In genomic region chr5:83076742-83077661, GRCh38 we compare ENCODE assay signal across 8 cellular contexts. TPM values are rescaled to one million over a fixed set of nuclear protein-coding genes. Genes with fewer than 3 reads are reported as not detected.
A peak's percentile ranks its signal among the peaks of the same experiment; 100 is the strongest.
DNase-seq lines count a peak whose midpoint lies in the region; TF ChIP-seq lines count a peak whose summit lies in the region.

Gene TMEM167A, minus strand, starts transcription at chr5:83077394. Its CDS starts 71 bp downstream, at chr5:83077323.
Gene XRCC4, plus strand, starts transcription at chr5:83077547. Its CDS starts 27,373 bp downstream, at chr5:83104920.

- H2BK12ac ChIP-seq in H9 (ENCODE audit: insufficient read length, low read depth, low read length) = peak within 1 kb of the TSS; percentile 11

- H3K56ac ChIP-seq in H9 (ENCODE audit: insufficient read length, low read depth, low read length) = peak within 1 kb of the TSS; percentile 50

- no peaks in the 10 kb centered on the region for H3K27me3 Mint-ChIP-seq in H9 (ENCODE audit: low read depth)
- no peaks in the 10 kb centered on the region for H3K27me3 Mint-ChIP-seq in nephron (ENCODE audit: low read depth)
- H3K27me3 Mint-ChIP-seq in stimulated activated naive CD8-positive, alpha-beta T cell treated with anti-CD3 and anti-CD28 coated beads, Interleukin-15, Interleukin-2, amounts not matched to agents 100 ng/mL and 50 ng/mL, for 24 hours = no peaks in the 10 kb centered on the region

- no peak within 1 kb of the TSS for H2AK5ac ChIP-seq in H9 (ENCODE audit: insufficient read length, low read length)

- H3K4ac ChIP-seq in H9 (ENCODE audit: low read depth, low read length) = no peak within 1 kb of the TSS; the same call in 1 of the 2 replicates

- DNase-seq in ELR (ENCODE audit: low read depth) (peak; percentile 100), H9 (peak; percentile 99), MG63 (peak; percentile 100), SHP77 treated with DMSO at 0.1 percent for 48 hours (lab: John Stamatoyannopoulos, UW) (peak; percentile 96), fibroblast of the aortic adventitia (ENCODE audit: low read depth) (peak; percentile 99)
- DNase-seq in activated effector memory CD4-positive, alpha-beta T cell treated with anti-CD3 and anti-CD28 coated beads, Interleukin-2, amount 50 U/mL, for 16 hours = peak; percentile 98

- peak within 1 kb of the TSS; percentile 99 to 100 for H3K4me3 Mint-ChIP-seq in H9
- peak within 1 kb of the TSS; percentile 98 to 100 (median 99) for H3K4me3 Mint-ChIP-seq in nephron
- peak within 1 kb of the TSS; percentile 100 for H3K4me3 Mint-ChIP-seq in stimulated activated naive CD8-positive, alpha-beta T cell treated with anti-CD3 and anti-CD28 coated beads, Interleukin-15, Interleukin-2, amounts not matched to agents 100 ng/mL and 50 ng/mL, for 24 hours

- peaks cover 45% of the 10 kb centered on the region; the same call in 1 of the 2 replicates for H3K79me2 ChIP-seq in H9 (ENCODE audit: insufficient read depth, low read length)

- H3K4me1 Mint-ChIP-seq in H9 (peaks cover 41 to 43% of the 10 kb centered on the region in 2 experiments), nephron (peaks cover 44% of the 10 kb centered on the region)
- H3K4me1 Mint-ChIP-seq in stimulated activated naive CD8-positive, alpha-beta T cell treated with anti-CD3 and anti-CD28 coated beads, Interleukin-15, Interleukin-2, amounts not matched to agents 100 ng/mL and 50 ng/mL, for 24 hours (ENCODE audit: low read depth) = peaks cover 58% of the 10 kb centered on the region

- peak within 1 kb of the TSS; percentile 90 for H2AFZ ChIP-seq in H9 (ENCODE audit: low read length)

- H3K79me1 ChIP-seq in H9 (ENCODE audit: insufficient read depth, low read depth, low read length, poor library complexity, severe bottlenecking) = no peaks in the 10 kb centered on the region

- no peaks in the 10 kb centered on the region; the same call in 1 of the 2 replicates for H3K4me1 ChIP-seq in H9 (ENCODE audit: insufficient read depth, low read length)

- peak within 1 kb of the TSS; percentile 89 for H3K4me2 ChIP-seq in H9 (ENCODE audit: insufficient read depth, insufficient read length, low read length)

- H4K91ac ChIP-seq in H9 (ENCODE audit: insufficient read length, low read depth, low read length) = no peak within 1 kb of the TSS

- no peak within 1 kb of the TSS for H2BK15ac ChIP-seq in H9 (ENCODE audit: low read depth, low read length)

- peak within 1 kb of the TSS; percentile 86 for H3K27ac ChIP-seq in H9 (ENCODE audit: insufficient read length, low read depth, low read length)

- no CpG with 5 or more reads among the region's 44 CpGs for WGBS in H9 (ENCODE audit: extremely low coverage, insufficient read length, low lambda C conversion rate)

- no peak within 1 kb of the TSS for H3K23ac ChIP-seq in H9 (ENCODE audit: insufficient read length, low read depth, low read length)

- H3K9me3 ChIP-seq in H9 (ENCODE audit: control insufficient read depth, low read depth, low read length) = no peaks in the 10 kb centered on the region
- H3K9me3 ChIP-seq in MG63 = no peaks in the 10 kb centered on the region

- peaks cover 9% of the 10 kb centered on the region for H3K23me2 ChIP-seq in H9 (ENCODE audit: insufficient read length, low read depth, low read length, poor library complexity, severe bottlenecking)

- peak within 1 kb of the TSS; percentile 86 for H3T11ph ChIP-seq in H9 (ENCODE audit: low read length)

- H4K8ac ChIP-seq in H9 (replicated peaks; ENCODE audit: insufficient read length, low read depth, low read length) = no peak within 1 kb of the TSS

- H3K9me3 Mint-ChIP-seq in H9 (no peaks in the 10 kb centered on the region), nephron (no peaks in the 10 kb centered on the region)
- H3K9me3 Mint-ChIP-seq in stimulated activated naive CD8-positive, alpha-beta T cell treated with anti-CD3 and anti-CD28 coated beads, Interleukin-15, Interleukin-2, amounts not matched to agents 100 ng/mL and 50 ng/mL, for 24 hours = no peaks in the 10 kb centered on the region

- H3K27me3 ChIP-seq in H9 (ENCODE audit: insufficient read depth, low read length) (no peaks in the 10 kb centered on the region), MG63 (no peaks in the 10 kb centered on the region)

- peak within 1 kb of the TSS; percentile 89 for H3K14ac ChIP-seq in H9 (ENCODE audit: insufficient read depth, low read length)

- no peak within 1 kb of the TSS for H2BK20ac ChIP-seq in H9 (ENCODE audit: low read depth, low read length, poor library complexity, severe bottlenecking)

- H3K36me3 Mint-ChIP-seq in H9 (ENCODE audit: insufficient read depth in 1 of 3, low read depth in 3 of 3) = peaks cover 12 to 23% (median 20%) of the 10 kb centered on the region in 3 experiments; a peak in 6 of 7 replicates
- H3K36me3 Mint-ChIP-seq in nephron (ENCODE audit: low read depth) = peaks cover 25% of the 10 kb centered on the region
- H3K36me3 Mint-ChIP-seq in stimulated activated naive CD8-positive, alpha-beta T cell treated with anti-CD3 and anti-CD28 coated beads, Interleukin-15, Interleukin-2, amounts not matched to agents 100 ng/mL and 50 ng/mL, for 24 hours (ENCODE audit: low read depth) = peaks cover 28% of the 10 kb centered on the region

- no peaks in the 10 kb centered on the region for H4K20me1 ChIP-seq in H9 (ENCODE audit: control insufficient read depth, insufficient read depth, insufficient read length)

- TF ChIP-seq CTCF in H9 (conservative IDR thresholded peaks at IDR 0.05) (no peak), fibroblast of the aortic adventitia (IDR thresholded peaks at IDR 0.05; ENCODE audit: insufficient read depth, low read length) (no peak), nephron (IDR thresholded peaks at IDR 0.05; ENCODE audit: unreplicated experiment in 3 of 3) (no peak)

- H3K4me3 ChIP-seq in MG63 (peak within 1 kb of the TSS; percentile 84), fibroblast of the aortic adventitia (ENCODE audit: low read depth, low read length) (peak within 1 kb of the TSS; percentile 90)

- peak within 1 kb of the TSS; percentile 82 for H4K5ac ChIP-seq in H9 (ENCODE audit: insufficient read length, low read depth, low read length)

- H3K9ac ChIP-seq in H9 (ENCODE audit: extremely low read depth, insufficient read length, low read length) = peak within 1 kb of the TSS; percentile 99

- H3K27ac Mint-ChIP-seq in H9 (peak within 1 kb of the TSS; percentile 99), nephron (peak within 1 kb of the TSS; percentile 98 to 100 (median 99))
- H3K27ac Mint-ChIP-seq in stimulated activated naive CD8-positive, alpha-beta T cell treated with anti-CD3 and anti-CD28 coated beads, Interleukin-15, Interleukin-2, amounts not matched to agents 100 ng/mL and 50 ng/mL, for 24 hours = peak within 1 kb of the TSS; percentile 99

- peak within 1 kb of the TSS; percentile 66 for H2BK5ac ChIP-seq in H9 (ENCODE audit: insufficient read length, low read length)

- peak within 1 kb of the TSS; percentile 97 for H3K18ac ChIP-seq in H9 (ENCODE audit: insufficient read length, low read depth, low read length)

- peaks cover 35% of the 10 kb centered on the region for H3K36me3 ChIP-seq in MG63

- H2BK120ac ChIP-seq in H9 (ENCODE audit: low read depth, low read length, poor library complexity, severe bottlenecking) = peak within 1 kb of the TSS; percentile 58

RNA-seq across cellular contexts. Expression of gene TMEM167A, which starts in this region (rescaled TPM):
- 139 and 144 TPM in 2 replicates for total RNA-seq in H9 (2021)
- total RNA-seq in MG63 (2014; rRNA removed; shearing (Covaris generic); ENCODE audit: low replicate concordance) = 137 and 147 TPM in 2 replicates
- 106 and 130 TPM in 2 replicates for total RNA-seq in fibroblast of the aortic adventitia (ENCODE audit: low replicate concordance)

RNA-seq across cellular contexts. Expression of gene XRCC4, which starts in this region (rescaled TPM):
- total RNA-seq in H9 (2021) (10.8 and 11.4 TPM in 2 replicates), fibroblast of the aortic adventitia (ENCODE audit: low replicate concordance) (27.7 and 36.5 TPM in 2 replicates)
- 17.3 and 23.5 TPM in 2 replicates for total RNA-seq in MG63 (2014; rRNA removed; shearing (Covaris generic); ENCODE audit: low replicate concordance)

Comparison
In these comparisons a context has a peak if more than half of its experiments do, and no peak if none do; other contexts are left out.
1. Peak in every context shown above with its lines: DNase-seq, H3K4me3 ChIP-seq and H3K27ac ChIP-seq.